14 cellular contexts compared by ENCODE assay signal in the genomic region with DNA sequence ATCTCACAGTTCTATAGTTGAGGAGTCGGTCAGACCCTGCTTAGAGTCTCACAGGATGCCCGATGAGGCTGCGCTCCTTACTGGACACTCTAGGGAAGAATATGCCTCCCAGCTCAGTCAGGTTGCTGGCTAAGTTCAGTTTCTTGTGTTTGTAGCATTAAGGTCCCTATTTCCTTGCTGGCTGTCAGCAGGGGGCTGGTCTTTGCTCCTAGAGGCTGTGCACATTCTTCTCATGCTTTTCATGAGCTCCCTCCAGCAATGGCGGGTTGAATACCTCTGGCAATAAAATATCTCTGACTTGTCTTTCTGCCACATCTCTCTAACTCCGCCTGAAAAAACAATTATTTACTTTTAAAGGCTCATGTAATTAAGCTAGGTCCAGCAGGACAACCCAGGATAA.
A peak's percentile ranks its signal among the peaks of the same experiment; 100 is the strongest.
DNase-seq lines count a peak whose midpoint lies in the region; ATAC-seq and TF ChIP-seq lines count a peak whose summit lies in the region.
"Had no signal": no experiment of that assay in that cellular context is flagged by ENCODE, and none has a peak within 500 bp of the region (broad histone marks: within the 10 kb centered on the region; RNA-seq: fewer than 3 reads in every experiment).

No MANE protein-coding gene starts in this region.

- peak; percentile 1 for DNase-seq in HFFc6
- peak; percentile 44 for DNase-seq in choroid plexus epithelial cell (ENCODE audit: low read depth)
- peak; percentile 22 for DNase-seq in nephron progenitor cell
- DNase-seq in thyroid gland: no peak
- DNase-seq in natural killer cell treated with Interleukin-12 subunit alpha and Interleukin-12 subunit beta and Interleukin-15 and Interleukin-18, amount 100 ng/mL, for 72 hours (ENCODE audit: low spot score): no peak
- no peak for DNase-seq in NCI-H345 treated with DMSO at 0.1 percent for 48 hours (lab: John Stamatoyannopoulos, UW; ENCODE audit: unreplicated experiment)
- DNase-seq: DMS53, GOT3, NCI-H187 treated with DMSO at 0.1 percent for 48 hours, NCI-H446, NCI-H69, SIG-M5 had no signal

- H3K27ac ChIP-seq in thyroid gland: no peak overlapping the region

- no peaks in the 10 kb centered on the region for H3K27me3 ChIP-seq in thyroid gland

- 31 to 62% methylated on average over 5 of the region's 5 CpGs for WGBS in thyroid gland, 2 donors

- no peaks in the 10 kb centered on the region for H3K36me3 ChIP-seq in thyroid gland

- H3K36me3 Mint-ChIP-seq in HFFc6 (ENCODE audit: low read depth) (no peaks in the 10 kb centered on the region), nephron progenitor cell (ENCODE audit: low read depth) (no peaks in the 10 kb centered on the region)
- H3K36me3 Mint-ChIP-seq in natural killer cell treated with Interleukin-12 subunit alpha and Interleukin-12 subunit beta and Interleukin-15 and Interleukin-18, amount 100 ng/mL, for 72 hours: no peaks in the 10 kb centered on the region
- H3K36me3 Mint-ChIP-seq: IgD-negative memory B cell had no signal

- H3K9me3 ChIP-seq in thyroid gland: no peaks in the 10 kb centered on the region

- H3K4me3 Mint-ChIP-seq in HFFc6: no peak overlapping the region
- H3K4me3 Mint-ChIP-seq in nephron progenitor cell: no peak overlapping the region
- no peak overlapping the region for H3K4me3 Mint-ChIP-seq in natural killer cell treated with Interleukin-12 subunit alpha and Interleukin-12 subunit beta and Interleukin-15 and Interleukin-18, amount 100 ng/mL, for 72 hours

- H3K4me3 ChIP-seq in choroid plexus epithelial cell (ENCODE audit: low read depth, low read length): no peak overlapping the region
- no peak overlapping the region for H3K4me3 ChIP-seq in thyroid gland (replicated peaks in 1 of 3)

- ATAC-seq in natural killer cell treated with Interleukin-12 subunit alpha and Interleukin-12 subunit beta and Interleukin-15 and Interleukin-18, amount 100 ng/mL, for 72 hours: no peak
- no peak for ATAC-seq in HG03139 (IDR thresholded peaks at IDR 0.05; ENCODE audit: unreplicated experiment)

- peaks cover 7 to 12% of the 10 kb centered on the region in 2 donors for H3K4me1 ChIP-seq in thyroid gland

- intact Hi-C loops in thyroid gland (cut with DNase I): no loop called here

- H3K27ac Mint-ChIP-seq in HFFc6 (no peak overlapping the region), nephron progenitor cell (no peak overlapping the region)
- no peak overlapping the region for H3K27ac Mint-ChIP-seq in natural killer cell treated with Interleukin-12 subunit alpha and Interleukin-12 subunit beta and Interleukin-15 and Interleukin-18, amount 100 ng/mL, for 72 hours
- H3K27ac Mint-ChIP-seq: IgD-negative memory B cell had no signal

- H3K9me3 Mint-ChIP-seq in HFFc6: no peaks in the 10 kb centered on the region
- H3K9me3 Mint-ChIP-seq in nephron progenitor cell: no peaks in the 10 kb centered on the region
- H3K9me3 Mint-ChIP-seq in natural killer cell treated with Interleukin-12 subunit alpha and Interleukin-12 subunit beta and Interleukin-15 and Interleukin-18, amount 100 ng/mL, for 72 hours: no peaks in the 10 kb centered on the region
- H3K9me3 Mint-ChIP-seq: IgD-negative memory B cell had no signal

- TF ChIP-seq CTCF in HFFc6 (IDR thresholded peaks at IDR 0.05) (no peak), choroid plexus epithelial cell (conservative IDR thresholded peaks at IDR 0.05; ENCODE audit: low read depth, low read length) (no peak), nephron progenitor cell (IDR thresholded peaks at IDR 0.05) (no peak), thyroid gland (IDR thresholded peaks at IDR 0.05) (no peak)

- no peak for TF ChIP-seq POLR2A in thyroid gland (IDR thresholded peaks at IDR 0.05)

- peaks cover 7% of the 10 kb centered on the region; the same call in 1 of the 2 replicates for H3K4me1 Mint-ChIP-seq in HFFc6 (ENCODE audit: low read depth)
- H3K4me1 Mint-ChIP-seq in nephron progenitor cell: peaks cover 13% of the 10 kb centered on the region
- H3K4me1 Mint-ChIP-seq in natural killer cell treated with Interleukin-12 subunit alpha and Interleukin-12 subunit beta and Interleukin-15 and Interleukin-18, amount 100 ng/mL, for 72 hours (ENCODE audit: low read depth in 2 of 2): no peaks in the 10 kb centered on the region
- H3K4me1 Mint-ChIP-seq: IgD-negative memory B cell had no signal

- no peaks in the 10 kb centered on the region for H3K27me3 Mint-ChIP-seq in HFFc6 (ENCODE audit: insufficient read depth)
- no peaks in the 10 kb centered on the region for H3K27me3 Mint-ChIP-seq in nephron progenitor cell (ENCODE audit: low read depth, poor library complexity)
- H3K27me3 Mint-ChIP-seq in natural killer cell treated with Interleukin-12 subunit alpha and Interleukin-12 subunit beta and Interleukin-15 and Interleukin-18, amount 100 ng/mL, for 72 hours: peaks cover 10 to 18% of the 10 kb centered on the region in 2 donors

Comparison
In these comparisons a context has a peak if more than half of its experiments do, and no peak if none do; other contexts are left out.
1. DNase-seq: peak in HFFc6 (single experiment), choroid plexus epithelial cell (single experiment) and nephron progenitor cell (single experiment); none in thyroid gland (0 of 2), natural killer cell treated with Interleukin-12 subunit alpha and Interleukin-12 subunit beta and Interleukin-15 and Interleukin-18, amount 100 ng/mL, for 72 hours (single experiment) and NCI-H345 treated with DMSO at 0.1 percent for 48 hours (single experiment).